Comparison of ENCODE assay signal across 8 cellular contexts in the genomic region with DNA sequence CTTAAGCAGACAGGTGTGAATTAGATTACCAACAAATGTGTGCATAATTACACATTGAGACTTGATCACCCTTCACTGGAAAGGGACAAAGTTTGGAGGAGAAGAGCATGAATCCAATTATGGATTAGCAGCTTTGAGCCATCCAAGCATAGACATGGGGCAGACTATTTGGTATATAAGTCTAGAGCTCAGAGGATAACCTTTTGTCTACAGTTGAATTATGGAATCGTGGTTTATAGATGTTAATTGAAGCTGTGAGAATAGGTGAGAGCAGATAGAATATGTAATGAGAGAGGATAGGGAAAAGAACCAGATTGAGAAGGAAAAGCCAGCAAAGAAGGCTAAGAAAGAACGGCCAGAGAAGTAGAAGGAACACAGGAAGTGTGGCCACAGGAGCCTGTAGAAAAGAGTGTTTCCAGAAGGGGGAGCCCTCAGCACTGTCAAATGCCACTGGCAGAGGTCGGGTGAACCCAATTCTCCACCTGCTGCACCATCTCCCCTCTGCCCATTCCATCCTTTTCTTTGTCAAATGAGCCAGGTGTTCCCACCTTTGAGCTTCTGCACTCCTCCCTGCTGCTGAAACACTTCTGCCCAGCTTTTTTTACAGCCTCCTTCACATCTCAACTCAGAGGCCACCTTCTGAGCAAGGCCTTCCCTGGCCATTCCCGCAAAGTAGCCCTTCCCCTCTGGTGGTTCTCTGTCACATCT. TPM values are rescaled to one million over a fixed set of nuclear protein-coding genes. Genes with fewer than 3 reads are reported as not detected.
DNase-seq lines count a peak whose midpoint lies in the region; ATAC-seq, FAIRE-seq and TF ChIP-seq lines count a peak whose summit lies in the region.

No MANE protein-coding gene starts in this region.

- ATAC-seq in right cardiac atrium (peak; percentile 80 to 83), GM18858 (IDR thresholded peaks at IDR 0.05; ENCODE audit: unreplicated experiment) (no peak), GM21576 (IDR thresholded peaks at IDR 0.05; ENCODE audit: unreplicated experiment) (no peak)

- intact Hi-C loops in right cardiac atrium (cut with DNase I), result loop anchor here in 1 of 4 donors (10.0 kb wide), 1 partner anchor 166 kb away; no protein-coding TSS in a partner anchor

- H3K36me3 ChIP-seq in small intestine (ENCODE audit: control insufficient read depth in 2 of 2, insufficient read depth in 2 of 2, low read length in 2 of 2), result peaks cover 26 to 29% of the 10 kb centered on the region in 2 donors

- FAIRE-seq in small intestine (lab: Jason Lieb, UNC), result no peak

- H3K9me3 ChIP-seq in right cardiac atrium (ENCODE audit: control insufficient read depth, low read length) (no peaks in the 10 kb centered on the region), small intestine (ENCODE audit: control insufficient read depth, low read depth) (no peaks in the 10 kb centered on the region)

- WGBS in right cardiac atrium, result 31% methylated on average over 4 of the region's 4 CpGs
- 33 to 36% (median 35%) methylated on average over 4 of the region's 4 CpGs for WGBS in small intestine, 3 donors

- H3K27me3 ChIP-seq in right cardiac atrium (ENCODE audit: control insufficient read depth, insufficient read depth), result no peaks in the 10 kb centered on the region
- no peaks in the 10 kb centered on the region for H3K27me3 ChIP-seq in small intestine (ENCODE audit: control insufficient read depth in 2 of 2, insufficient read depth in 2 of 2, low read length in 2 of 2)

- H3K4me1 ChIP-seq in right cardiac atrium (ENCODE audit: control insufficient read depth, insufficient read depth, low read length) (no peaks in the 10 kb centered on the region), small intestine (ENCODE audit: control insufficient read depth in 2 of 2, insufficient read depth in 1 of 2, low read depth in 1 of 2, low read length in 1 of 2) (no peaks in the 10 kb centered on the region)

- no peak overlapping the region for H3K4me3 ChIP-seq in GM12875 (ENCODE audit: low read depth, low read length)
- no peak overlapping the region for H3K4me3 ChIP-seq in right cardiac atrium (ENCODE audit: low read length)
- no peak overlapping the region for H3K4me3 ChIP-seq in small intestine (ENCODE audit: low read depth in 1 of 2, low read length in 2 of 2)

- H3K27ac ChIP-seq in right cardiac atrium (ENCODE audit: low read length), result peak overlapping the region; percentile 43
- no peak overlapping the region for H3K27ac ChIP-seq in small intestine (ENCODE audit: low read depth in 1 of 2, low read length in 1 of 2)

- TF ChIP-seq CTCF in GM12875 (IDR thresholded peaks at IDR 0.05; ENCODE audit: borderline replicate concordance, insufficient read depth, low read depth, low read length), result peak; percentile 84

- DNase-seq in NCI-H1105 treated with DMSO at 0.1 percent for 48 hours (lab: John Stamatoyannopoulos, UW) (peak; percentile 68), SW480 (ENCODE audit: low spot score) (peak; percentile 69), right cardiac atrium (peak; percentile 47 to 77 (median 66)), small intestine (peak; percentile 73)
- DNase-seq in activated naive CD8-positive, alpha-beta T cell treated with anti-CD3 and anti-CD28 coated beads, Interleukin-2, amount 50 U/mL, for 16 hours (ENCODE audit: low read depth, low spot score), result peak; percentile 25

RNA-seq across cellular contexts. Expression of gene DNTTIP1, which starts 7.3 kb away (rescaled TPM):
- 10 to 100 TPM; 15.3 to 20.4 (median 17.5) TPM for total RNA-seq in right cardiac atrium
- polyA plus RNA-seq in right cardiac atrium (23.6 TPM), small intestine (10 to 100 TPM; 36.7 to 42.7 (median 37.2) TPM)

RNA-seq across cellular contexts. Expression of gene WFDC3, which starts 7.4 kb away (rescaled TPM):
- total RNA-seq in right cardiac atrium, result 1 to 10 TPM in 1 of 4 donors, under 1 TPM in 1, not detected in 2; 0.57 to 1.4 TPM
- polyA plus RNA-seq in right cardiac atrium (1.2 TPM), small intestine (under 1 TPM in 1 of 3 donors, not detected in 2; 0.81 TPM)

RNA-seq across cellular contexts. Expression of gene UBE2C, which starts 13.4 kb away (rescaled TPM):
- 1 to 10 TPM in 2 of 4 donors, under 1 TPM in 1, not detected in 1; 0.85 to 2.1 (median 1.7) TPM for total RNA-seq in right cardiac atrium
- polyA plus RNA-seq in right cardiac atrium (0.25 TPM), small intestine (10 to 100 TPM; 10.8 to 99.6 (median 11.4) TPM)

RNA-seq across cellular contexts. Expression of gene TNNC2, which starts 28.0 kb away (rescaled TPM):
- total RNA-seq in right cardiac atrium, result under 1 TPM in 1 of 4 donors, not detected in 3; 0.46 TPM
- 0.77 TPM for polyA plus RNA-seq in right cardiac atrium
- polyA plus RNA-seq in small intestine, result 10 to 100 TPM in 1 of 3 donors, 1 to 10 TPM in 2; 2.6 to 23.0 (median 4.1) TPM

RNA-seq across cellular contexts. Expression of gene SNX21, which starts 34.5 kb away (rescaled TPM):
- total RNA-seq in right cardiac atrium, result 10 to 100 TPM; 25.8 to 30.7 (median 28.7) TPM
- polyA plus RNA-seq in right cardiac atrium (23.5 TPM), small intestine (10 to 100 TPM in 1 of 3 donors, 1 to 10 TPM in 2; 7.8 to 14.6 (median 8.7) TPM)

Comparison
In these comparisons a context has a peak if more than half of its experiments do, and no peak if none do; other contexts are left out.
1. ATAC-seq: peak in right cardiac atrium (2 of 2); none in GM18858 (single experiment) and GM21576 (single experiment).
2. Peak in every context shown above with its lines, with median percentiles within 50 percentile points of each other: DNase-seq.